8 cellular contexts compared by ENCODE assay signal in the genomic region with DNA sequence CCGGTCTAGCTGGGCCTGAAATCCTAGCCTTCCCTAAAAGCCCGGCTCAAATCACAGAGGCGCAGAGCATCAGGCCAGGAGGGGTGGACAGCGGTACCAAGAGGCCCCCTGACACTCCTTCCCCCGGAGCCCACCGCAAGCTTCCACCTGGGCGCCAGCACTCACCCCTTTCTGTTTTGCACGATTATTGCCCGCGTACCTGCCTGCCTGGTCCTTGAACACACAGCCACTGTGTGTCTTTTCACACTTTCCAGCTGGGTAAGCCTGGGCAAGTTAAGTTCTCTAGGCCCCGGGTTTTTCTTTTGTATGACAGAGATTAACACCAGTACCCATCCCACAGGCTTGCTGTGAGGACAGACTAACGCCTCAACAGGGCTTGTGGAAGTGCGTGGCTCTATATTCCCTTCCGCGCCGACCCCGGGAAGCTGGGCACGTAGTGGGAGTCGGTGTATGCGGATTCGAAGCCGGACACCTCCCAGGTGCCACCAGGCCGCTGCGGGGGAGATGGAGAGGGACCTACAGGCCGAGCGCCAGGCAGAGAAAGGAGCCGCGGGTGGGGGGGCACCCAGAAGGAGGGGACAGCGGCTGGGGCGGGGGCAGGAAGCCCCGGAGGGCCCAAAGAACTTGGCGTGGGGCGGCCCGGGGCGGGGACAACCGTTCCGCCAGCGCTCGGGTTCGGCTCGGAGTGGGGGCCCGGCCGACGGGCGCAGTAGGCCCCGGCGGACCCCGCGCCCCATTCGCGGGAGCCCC.
DNase-seq lines count a peak whose midpoint lies in the region; TF ChIP-seq lines count a peak whose summit lies in the region.

No MANE protein-coding gene starts in this region.

- H3K79me2 ChIP-seq in MM.1S (ENCODE audit: low read length) = peaks cover 27% of the 10 kb centered on the region

- peak overlapping the region; percentile 82 for H3K4me2 ChIP-seq in MM.1S (ENCODE audit: low read depth, low read length)

- H3K36me3 ChIP-seq in MM.1S (replicated peaks; ENCODE audit: insufficient read depth, low read length) = 0 out of 2 replicates have a peak, but pooled peaks cover 6% of the 10 kb centered on the region
- peaks cover 18 to 22% of the 10 kb centered on the region in 2 donors for H3K36me3 ChIP-seq in muscle layer of duodenum (ENCODE audit: control insufficient read depth in 1 of 2, insufficient read depth in 2 of 2, low read length in 2 of 2)
- H3K36me3 ChIP-seq in stomach smooth muscle (ENCODE audit: control insufficient read depth in 2 of 2, insufficient read depth in 2 of 2, low read length in 2 of 2) = peaks cover 18 to 22% of the 10 kb centered on the region in 2 donors

- peak; percentile 64 for DNase-seq in GM10266 (ENCODE audit: extremely low spot score)
- DNase-seq in HCEC 1CT = peak; percentile 17
- peak; percentile 51 for DNase-seq in MM.1S
- DNase-seq in activated CD8-positive, alpha-beta memory T cell treated with anti-CD3 and anti-CD28 coated beads, Interleukin-2, amount 50 U/mL, for 4 hours = peak; percentile 68
- DNase-seq in epithelial cell of prostate (ENCODE audit: low read depth, low spot score) = no peak
- no peak for DNase-seq in DMS114 treated with DMSO at 0.1 percent for 48 hours (lab: John Stamatoyannopoulos, UW; ENCODE audit: unreplicated experiment)

- TF ChIP-seq CTCF in GM10266 (IDR thresholded peaks at IDR 0.05; ENCODE audit: control insufficient read depth, insufficient read depth, low read depth, missing control alignments) (no peak), MM.1S (IDR thresholded peaks at IDR 0.05; ENCODE audit: low read length) (no peak)

- peak overlapping the region; percentile 80 for H2AFZ ChIP-seq in MM.1S (ENCODE audit: low read length)

- H3K27ac ChIP-seq in MM.1S (ENCODE audit: low read length) (no peak overlapping the region), epithelial cell of prostate (peak overlapping the region; percentile 74), muscle layer of duodenum (ENCODE audit: low read length) (peak overlapping the region; percentile 39), stomach smooth muscle (ENCODE audit: low read length) (peak overlapping the region; percentile 76)

- H3K27me3 ChIP-seq in MM.1S (replicated peaks; ENCODE audit: insufficient read depth, low read length) = no peaks in the 10 kb centered on the region
- no peaks in the 10 kb centered on the region for H3K27me3 ChIP-seq in muscle layer of duodenum (ENCODE audit: low read depth, low read length)
- H3K27me3 ChIP-seq in stomach smooth muscle (ENCODE audit: control insufficient read depth in 1 of 2, insufficient read depth in 2 of 2, low read length in 2 of 2) = peaks cover 0 to 2% of the 10 kb centered on the region in 2 donors

- H3K9ac ChIP-seq in MM.1S (ENCODE audit: low read length) = peak overlapping the region; percentile 83
- H3K9ac ChIP-seq in stomach smooth muscle (ENCODE audit: low read length in 2 of 2) = peak overlapping the region; percentile 83 to 84

- no peaks in the 10 kb centered on the region; the same call in 1 of the 2 replicates for H3F3A ChIP-seq in MM.1S (ENCODE audit: insufficient read depth, low read length)

- H3K9me3 ChIP-seq in MM.1S (replicated peaks; ENCODE audit: insufficient read depth, low read length) = no peaks in the 10 kb centered on the region
- no peaks in the 10 kb centered on the region for H3K9me3 ChIP-seq in muscle layer of duodenum (ENCODE audit: control insufficient read depth in 1 of 2, low read length in 2 of 2)
- H3K9me3 ChIP-seq in stomach smooth muscle (ENCODE audit: control insufficient read depth in 2 of 2, low read length in 2 of 2) = no peaks in the 10 kb centered on the region

- peak overlapping the region; percentile 91 for H3K4me3 ChIP-seq in MM.1S (ENCODE audit: low read length)
- H3K4me3 ChIP-seq in muscle layer of duodenum (ENCODE audit: low read depth in 1 of 2, low read length in 2 of 2) = peak overlapping the region; percentile 78
- peak overlapping the region; percentile 76 to 80 for H3K4me3 ChIP-seq in stomach smooth muscle (ENCODE audit: low read length in 2 of 2)

- H3K4me1 ChIP-seq in MM.1S (ENCODE audit: low read length) (peaks cover 12% of the 10 kb centered on the region; the same call in 1 of the 2 replicates), muscle layer of duodenum (ENCODE audit: control insufficient read depth in 1 of 2, insufficient read depth in 2 of 2, low read length in 2 of 2) (peaks cover 10 to 22% of the 10 kb centered on the region in 2 donors), stomach smooth muscle (ENCODE audit: control insufficient read depth, insufficient read depth, low read length) (peaks cover 21% of the 10 kb centered on the region)

- no peaks in the 10 kb centered on the region for H3K9me2 ChIP-seq in MM.1S (replicated peaks; ENCODE audit: insufficient read depth, low read length)

- no peaks in the 10 kb centered on the region for H4K20me1 ChIP-seq in MM.1S (ENCODE audit: insufficient read depth, low read length)

Comparison
In these comparisons a context has a peak if more than half of its experiments do, and no peak if none do; other contexts are left out.
1. DNase-seq: peak in GM10266 (single experiment), HCEC 1CT (single experiment), MM.1S (single experiment) and activated CD8-positive, alpha-beta memory T cell treated with anti-CD3 and anti-CD28 coated beads, Interleukin-2, amount 50 U/mL, for 4 hours (single experiment); none in epithelial cell of prostate (single experiment) and DMS114 treated with DMSO at 0.1 percent for 48 hours (single experiment).
2. Peak in every context shown above with its lines, with median percentiles within 50 percentile points of each other: H3K4me3 ChIP-seq.